24 cellular contexts compared by ENCODE assay signal in genomic region chr3:99568936-99569335, GRCh38.
DNase-seq lines count a peak whose midpoint lies in the region; ATAC-seq, FAIRE-seq and TF ChIP-seq lines count a peak whose summit lies in the region.
"Had no signal": no experiment of that assay in that cellular context is flagged by ENCODE, and none has a peak within 500 bp of the region (broad histone marks: within the 10 kb centered on the region; RNA-seq: fewer than 3 reads in every experiment).

No MANE protein-coding gene starts in this region.

- no peak for TF ChIP-seq POLR2A in endothelial cell of umbilical vein (IDR thresholded peaks at IDR 0.05; ENCODE audit: low read depth, low read length)

- no peak overlapping the region for H2AFZ ChIP-seq in PC-3 (ENCODE audit: low read length)
- H2AFZ ChIP-seq in endothelial cell of umbilical vein (ENCODE audit: low read depth, low read length), result no peak overlapping the region

- TF ChIP-seq CTCF in PC-3 (conservative IDR thresholded peaks at IDR 0.05; ENCODE audit: low read depth, low read length) (no peak), endothelial cell of umbilical vein (IDR thresholded peaks at IDR 0.05; ENCODE audit: extremely low read depth in 1 of 2, insufficient read depth in 1 of 2, low read depth in 1 of 2, low read length in 2 of 2) (no peak), osteocyte (IDR thresholded peaks at IDR 0.05) (no peak)

- H3K4me1 ChIP-seq in PC-3 (ENCODE audit: insufficient read depth, low read length) (peaks cover 18% of the 10 kb centered on the region), endothelial cell of umbilical vein (ENCODE audit: control insufficient read depth, extremely low read depth, insufficient read depth, low read length) (no peaks in the 10 kb centered on the region)
- H3K4me1 ChIP-seq: BLaER1 treated with 17β-estradiol and CSF1 and Interleukin-3, amounts not matched to agents 10 nM and 100 nM had no signal

- ATAC-seq in PC-3 (peak; percentile 43; the same call in 1 of the 2 replicates), GM18868 (IDR thresholded peaks at IDR 0.05; ENCODE audit: unreplicated experiment) (no peak), GM21619 (IDR thresholded peaks at IDR 0.05; ENCODE audit: unreplicated experiment) (no peak)
- ATAC-seq: HCT116, HepG2 had no signal

- H3K9me3 ChIP-seq in PC-3 (ENCODE audit: low read length), result no peaks in the 10 kb centered on the region
- H3K9me3 ChIP-seq in endothelial cell of umbilical vein (replicated peaks; ENCODE audit: control insufficient read depth, insufficient read depth, low read length), result no peaks in the 10 kb centered on the region

- H3K9me1 ChIP-seq in endothelial cell of umbilical vein (replicated peaks; ENCODE audit: control insufficient read depth, extremely low read depth, insufficient read depth, low read length), result no peaks in the 10 kb centered on the region

- H3K9ac ChIP-seq in PC-3 (ENCODE audit: low read length), result no peak overlapping the region
- H3K9ac ChIP-seq in endothelial cell of umbilical vein (replicated peaks; ENCODE audit: extremely low read depth, insufficient read depth, low read length), result no peak overlapping the region
- H3K9ac ChIP-seq: BLaER1 treated with 17β-estradiol and CSF1 and Interleukin-3, amounts not matched to agents 10 nM and 100 nM had no signal

- H3K4me2 ChIP-seq in PC-3 (ENCODE audit: low read length) (peak overlapping the region; percentile 11; the same call in 1 of the 2 replicates), endothelial cell of umbilical vein (ENCODE audit: insufficient read depth, low read length) (no peak overlapping the region)
- H3K4me2 ChIP-seq: BLaER1 treated with 17β-estradiol and CSF1 and Interleukin-3, amounts not matched to agents 10 nM and 100 nM had no signal

- peaks cover 6% of the 10 kb centered on the region for H3K36me3 Mint-ChIP-seq in osteocyte (ENCODE audit: unreplicated experiment)
- no peaks in the 10 kb centered on the region for H3K36me3 Mint-ChIP-seq in activated naive CD4-positive, alpha-beta T cell treated with anti-CD3 and anti-CD28 coated beads for 36 hours (ENCODE audit: low read depth)
- H3K36me3 Mint-ChIP-seq: CD8-positive, alpha-beta memory T cell had no signal

- H3K4me3 ChIP-seq in PC-3 (ENCODE audit: low read length), result no peak overlapping the region
- no peak overlapping the region for H3K4me3 ChIP-seq in endothelial cell of umbilical vein (replicated peaks in 1 of 3; ENCODE audit: insufficient read depth in 1 of 3, low read depth in 1 of 3, low read length in 3 of 3)
- H3K4me3 ChIP-seq: BLaER1 treated with 17β-estradiol and CSF1 and Interleukin-3, amounts not matched to agents 10 nM and 100 nM had no signal

- dilution Hi-C loops in endothelial cell of umbilical vein (cut with MboI; ENCODE audit: extremely low pct_ligation_motif_present, low sequenced_read_pairs), result no loop called here

- H3K27me3 ChIP-seq in PC-3 (ENCODE audit: low read length) (no peaks in the 10 kb centered on the region), endothelial cell of umbilical vein (ENCODE audit: control insufficient read depth in 2 of 2, insufficient read depth in 2 of 2, low read length in 2 of 2) (no peaks in the 10 kb centered on the region)
- H3K27me3 ChIP-seq: BLaER1 treated with 17β-estradiol and CSF1 and Interleukin-3, amounts not matched to agents 10 nM and 100 nM had no signal

- peak overlapping the region; percentile 62 for H3K27ac Mint-ChIP-seq in osteocyte (ENCODE audit: unreplicated experiment)
- H3K27ac Mint-ChIP-seq in activated naive CD4-positive, alpha-beta T cell treated with anti-CD3 and anti-CD28 coated beads for 36 hours, result no peak overlapping the region
- H3K27ac Mint-ChIP-seq: B cell; CD8-positive, alpha-beta memory T cell; HFFc6; IgD-negative memory B cell had no signal

- H3K9me3 Mint-ChIP-seq in osteocyte (ENCODE audit: unreplicated experiment), result peaks cover 7% of the 10 kb centered on the region
- peaks cover 3% of the 10 kb centered on the region for H3K9me3 Mint-ChIP-seq in activated naive CD4-positive, alpha-beta T cell treated with anti-CD3 and anti-CD28 coated beads for 36 hours

- H4K20me1 ChIP-seq in PC-3 (ENCODE audit: low read length) (no peaks in the 10 kb centered on the region), endothelial cell of umbilical vein (replicated peaks; ENCODE audit: control insufficient read depth, extremely low read depth, insufficient read depth, low read length) (no peaks in the 10 kb centered on the region)
- H4K20me1 ChIP-seq: BLaER1 treated with 17β-estradiol and CSF1 and Interleukin-3, amounts not matched to agents 10 nM and 100 nM had no signal

- intact Hi-C loops in PC-3 (cut with micrococcal nuclease) (no loop called here), endothelial cell of umbilical vein (cut with micrococcal nuclease) (no loop called here)
- intact Hi-C loops in activated naive CD4-positive, alpha-beta T cell treated with anti-CD3 and anti-CD28 coated beads for 36 hours (cut with micrococcal nuclease), result no loop called here

- H3K27me3 Mint-ChIP-seq in osteocyte (ENCODE audit: unreplicated experiment), result no peaks in the 10 kb centered on the region
- no peaks in the 10 kb centered on the region for H3K27me3 Mint-ChIP-seq in activated naive CD4-positive, alpha-beta T cell treated with anti-CD3 and anti-CD28 coated beads for 36 hours (ENCODE audit: low read depth)
- H3K27me3 Mint-ChIP-seq: B cell; CD8-positive, alpha-beta memory T cell; IgD-negative memory B cell had no signal

- H3K36me3 ChIP-seq in PC-3 (ENCODE audit: low read depth, low read length), result 0 out of 2 replicates have a peak, but pooled peaks cover 3% of the 10 kb centered on the region
- no peaks in the 10 kb centered on the region for H3K36me3 ChIP-seq in endothelial cell of umbilical vein (ENCODE audit: control insufficient read depth in 2 of 2, extremely low read depth in 1 of 2, insufficient read depth in 2 of 2, low read length in 2 of 2)
- H3K36me3 ChIP-seq: BLaER1 treated with 17β-estradiol and CSF1 and Interleukin-3, amounts not matched to agents 10 nM and 100 nM had no signal

- POLR2A ChIA-PET in PC-3 (lab: Charles Lee; ENCODE audit: unreplicated experiment) (no interaction called here), endothelial cell of umbilical vein (lab: Charles Lee) (no interaction called here)

- H3K79me2 ChIP-seq in PC-3 (ENCODE audit: low read length) (no peaks in the 10 kb centered on the region), endothelial cell of umbilical vein (ENCODE audit: control insufficient read depth, insufficient read depth, low read length) (no peaks in the 10 kb centered on the region)

- H3K9me2 ChIP-seq in PC-3 (replicated peaks; ENCODE audit: low read length), result no peaks in the 10 kb centered on the region

- H3K4me1 Mint-ChIP-seq in osteocyte (ENCODE audit: unreplicated experiment), result peaks cover 26% of the 10 kb centered on the region
- no peaks in the 10 kb centered on the region for H3K4me1 Mint-ChIP-seq in activated naive CD4-positive, alpha-beta T cell treated with anti-CD3 and anti-CD28 coated beads for 36 hours (ENCODE audit: low read depth)
- H3K4me1 Mint-ChIP-seq: B cell; CD8-positive, alpha-beta memory T cell; IgD-negative memory B cell had no signal

- BruUV-seq in PC-3 (replicated peaks; lab: Mats Ljungman, UMichigan), result no TSS peak
- BruUV-seq in endothelial cell of umbilical vein (replicated peaks; lab: Mats Ljungman, UMichigan), result no TSS peak

- DNase-seq in LHCN-M2 (ENCODE audit: low read depth) (peak; percentile 50), PC-3 (peak; percentile 38), endothelial cell of umbilical vein (ENCODE audit: low read depth, low spot score) (peak; percentile 29), osteocyte (ENCODE audit: extremely low spot score, unreplicated experiment) (no peak), NCI-H2029 treated with DMSO at 0.1 percent for 48 hours (lab: John Stamatoyannopoulos, UW) (no peak)
- DNase-seq in activated naive CD4-positive, alpha-beta T cell treated with anti-CD3 and anti-CD28 coated beads for 36 hours, result no peak
- DNase-seq: CD8-positive, alpha-beta memory T cell; COR-L47; DMS 273 treated with DMSO at 0.1 percent for 48 hours; DMS53; DND-41; GOT3; H7; HFFc6 had no signal

- H3K4me3 Mint-ChIP-seq in osteocyte (ENCODE audit: unreplicated experiment), result no peak overlapping the region
- no peak overlapping the region for H3K4me3 Mint-ChIP-seq in activated naive CD4-positive, alpha-beta T cell treated with anti-CD3 and anti-CD28 coated beads for 36 hours
- H3K4me3 Mint-ChIP-seq: B cell; CD8-positive, alpha-beta memory T cell; HFFc6; IgD-negative memory B cell had no signal

- no peak for FAIRE-seq in endothelial cell of umbilical vein (lab: Jason Lieb, UNC)
- FAIRE-seq: G401.6, GM12892, GM18507, HepG2 had no signal

- CTCF ChIA-PET in PC-3 (lab: Charles Lee) (no interaction called here), endothelial cell of umbilical vein (lab: Charles Lee) (interaction anchor here (1.4 to 2.9 kb wide), 3 partner anchors 17 to 68 kb away, joined by 3 to 14 read pairs (median 6); no protein-coding TSS in a partner anchor)
- CTCF ChIA-PET in activated naive CD4-positive, alpha-beta T cell treated with anti-CD3 and anti-CD28 coated beads for 36 hours (lab: Charles Lee), result no interaction called here

- no peak overlapping the region for H3K27ac ChIP-seq in PC-3 (ENCODE audit: low read length)
- H3K27ac ChIP-seq in endothelial cell of umbilical vein (ENCODE audit: insufficient read depth, low read depth, low read length), result no peak overlapping the region
- H3K27ac ChIP-seq: BLaER1 treated with 17β-estradiol and CSF1 and Interleukin-3, amounts not matched to agents 10 nM and 100 nM had no signal

- no peaks in the 10 kb centered on the region for H3F3A ChIP-seq in PC-3 (ENCODE audit: low read length, unreplicated experiment)

TF ChIP-seq in endothelial cell of umbilical vein, 7 proteins besides CTCF, POLR2A, EP300 and RAD21:
- TF ChIP-seq JUN (IDR thresholded peaks at IDR 0.05; ENCODE audit: borderline replicate concordance, insufficient read depth, insufficient read length, low read depth) (no peak), GATA2 (IDR thresholded peaks at IDR 0.05; ENCODE audit: insufficient read depth, insufficient read length, low read depth, low read length) (no peak), FOS (IDR thresholded peaks at IDR 0.05; ENCODE audit: borderline replicate concordance, insufficient read depth, low read length) (no peak), POLR2AphosphoS5 (IDR thresholded peaks at IDR 0.05; ENCODE audit: insufficient read depth, low read depth, low read length) (no peak)
- TF ChIP-seq, protein P1, sequence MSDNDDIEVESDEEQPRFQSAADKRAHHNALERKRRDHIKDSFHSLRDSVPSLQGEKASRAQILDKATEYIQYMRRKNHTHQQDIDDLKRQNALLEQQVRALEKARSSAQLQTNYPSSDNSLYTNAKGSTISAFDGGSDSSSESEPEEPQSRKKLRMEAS (IDR thresholded peaks at IDR 0.05; ENCODE audit: insufficient read depth, insufficient read length), result no peak

Comparison
In these comparisons a context has a peak if more than half of its experiments do, and no peak if none do; other contexts are left out.
1. DNase-seq: peak in LHCN-M2 (single experiment), PC-3 (single experiment) and endothelial cell of umbilical vein (single experiment); none in osteocyte (single experiment), activated naive CD4-positive, alpha-beta T cell treated with anti-CD3 and anti-CD28 coated beads for 36 hours (single experiment) and NCI-H2029 treated with DMSO at 0.1 percent for 48 hours (single experiment).